9 cellular contexts compared by ENCODE assay signal in genomic region chr3:69791919-69792399, GRCh38. TPM values are rescaled to one million over a fixed set of nuclear protein-coding genes. Genes with fewer than 3 reads are reported as not detected.
DNase-seq lines count a peak whose midpoint lies in the region; ATAC-seq, FAIRE-seq and TF ChIP-seq lines count a peak whose summit lies in the region.
"Had no signal": no experiment of that assay in that cellular context is flagged by ENCODE, and none has a peak within 500 bp of the region (broad histone marks: within the 10 kb centered on the region; RNA-seq: fewer than 3 reads in every experiment).

No MANE protein-coding gene starts in this region.

- H3K9me3 Mint-ChIP-seq in activated T-cell treated with anti-CD3 and anti-CD28 coated beads, Interleukin-2, amount 50 U/mL, for 72 hours, result peaks cover 0 to 6% of the 10 kb centered on the region in 2 donors
- H3K9me3 Mint-ChIP-seq in activated CD4-positive, alpha-beta memory T cell treated with anti-CD3 and anti-CD28 coated beads, Interleukin-2, amount 10 ng/mL, durations not matched to agents 7 days and 5 days, result no peaks in the 10 kb centered on the region

- H3K79me2 ChIP-seq in GM12878 (ENCODE audit: control insufficient read depth, insufficient read depth, low read length), result no peaks in the 10 kb centered on the region

- intact Hi-C loops in GM12878 (cut with micrococcal nuclease; ENCODE audit: unreplicated experiment), result no loop called here
- intact Hi-C loops in aorta (cut with DNase I), result loop anchor here (2.0 to 5.0 kb wide), 2 partner anchors 99 to 100 kb away; no protein-coding TSS in a partner anchor

- H3K4me2 ChIP-seq in GM12878 (ENCODE audit: control insufficient read depth, insufficient read depth), result no peak overlapping the region

- H2AFZ ChIP-seq in GM12878 (ENCODE audit: control insufficient read depth, low read depth, low read length), result no peak overlapping the region

- no peaks in the 10 kb centered on the region for H3K27me3 Mint-ChIP-seq in activated T-cell treated with anti-CD3 and anti-CD28 coated beads, Interleukin-2, amount 50 U/mL, for 72 hours (ENCODE audit: low read depth)
- no peaks in the 10 kb centered on the region for H3K27me3 Mint-ChIP-seq in activated CD4-positive, alpha-beta memory T cell treated with anti-CD3 and anti-CD28 coated beads, Interleukin-2, amount 10 ng/mL, durations not matched to agents 7 days and 5 days

- POLR2A ChIA-PET in GM12878 (lab: Charles Lee), result no interaction called here
- POLR2A ChIA-PET in activated CD4-positive, alpha-beta memory T cell treated with anti-CD3 and anti-CD28 coated beads, Interleukin-2, amount 10 ng/mL, durations not matched to agents 7 days and 5 days (lab: Charles Lee), result no interaction called here

- peak; percentile 73 for FAIRE-seq in GM12878 (lab: Jason Lieb, UNC)

- RAD21 ChIA-PET in GM12878 (lab: Charles Lee; ENCODE audit: unreplicated experiment), result interaction anchor here (1.0 kb wide), 1 partner anchor 120 kb away, joined by 3 read pairs; no protein-coding TSS in a partner anchor

- H3K4me3 ChIP-seq in GM12878, result no peak overlapping the region
- H3K4me3 ChIP-seq in aorta (ENCODE audit: low read length in 2 of 2), result no peak overlapping the region
- H3K4me3 ChIP-seq: coronary artery had no signal

- no peak for DNase-seq in activated T-cell treated with anti-CD3 and anti-CD28 coated beads, Interleukin-2, amount 50 U/mL, for 72 hours
- no peak for DNase-seq in activated T-cell treated with anti-CD3 and anti-CD28 coated beads for 4 hours
- DNase-seq in GM12878 (ENCODE audit: low read depth, low spot score), result no peak
- DNase-seq in aorta, result no peak
- DNase-seq in activated CD4-positive, alpha-beta memory T cell treated with anti-CD3 and anti-CD28 coated beads, Interleukin-2, amount 10 ng/mL, durations not matched to agents 7 days and 5 days, result no peak
- DNase-seq in effector CD8-positive, alpha-beta T cell (lab: John Stamatoyannopoulos, UW), result no peak
- no peak for DNase-seq in NCI-H510A treated with DMSO at 0.1 percent for 48 hours (lab: John Stamatoyannopoulos, UW)

- H3K27ac ChIP-seq in GM12878 (ENCODE audit: control insufficient read depth, insufficient read depth) (no peak overlapping the region), layer of hippocampus (ENCODE audit: low read depth, low read length) (peak overlapping the region; percentile 24), aorta (ENCODE audit: low read depth in 1 of 2, low read length in 2 of 2) (no peak overlapping the region)

- TF ChIP-seq CTCF in GM12878 (IDR thresholded peaks at IDR 0.05 in 2 of 3, conservative IDR thresholded peaks at IDR 0.05 in 1 of 3; ENCODE audit: control insufficient read depth in 2 of 3, extremely low read depth in 1 of 3, insufficient read depth in 1 of 3, low read depth in 3 of 3, low read length in 3 of 3), result peak in 2 of 3 experiments; percentile 7 to 29; a peak in 2 of 6 replicates

- no TSS peak for BruUV-seq in GM12878 (replicated peaks; lab: Mats Ljungman, UMichigan)

- TF ChIP-seq EP300 in GM12878 (IDR thresholded peaks at IDR 0.05; ENCODE audit: borderline replicate concordance in 1 of 2, control insufficient read depth in 1 of 2, low read depth in 2 of 2, low read length in 2 of 2), result no peak

- no peaks in the 10 kb centered on the region for H3K36me3 Mint-ChIP-seq in activated T-cell treated with anti-CD3 and anti-CD28 coated beads, Interleukin-2, amount 50 U/mL, for 72 hours (ENCODE audit: insufficient read depth in 2 of 2)
- no peaks in the 10 kb centered on the region for H3K36me3 Mint-ChIP-seq in activated CD4-positive, alpha-beta memory T cell treated with anti-CD3 and anti-CD28 coated beads, Interleukin-2, amount 10 ng/mL, durations not matched to agents 7 days and 5 days (ENCODE audit: low read depth)

- H3K27me3 ChIP-seq in GM12878 (replicated peaks in 1 of 2; ENCODE audit: control insufficient read depth in 2 of 2, insufficient read depth in 2 of 2, low read length in 1 of 2) (no peaks in the 10 kb centered on the region), layer of hippocampus (ENCODE audit: control insufficient read depth, insufficient read depth, low read length) (no peaks in the 10 kb centered on the region), aorta (ENCODE audit: control insufficient read depth in 1 of 2, insufficient read depth in 2 of 2, low read length in 1 of 2) (no peaks in the 10 kb centered on the region)

- no peaks in the 10 kb centered on the region for H3K4me1 Mint-ChIP-seq in activated T-cell treated with anti-CD3 and anti-CD28 coated beads, Interleukin-2, amount 50 U/mL, for 72 hours (ENCODE audit: low read depth)
- no peaks in the 10 kb centered on the region for H3K4me1 Mint-ChIP-seq in activated CD4-positive, alpha-beta memory T cell treated with anti-CD3 and anti-CD28 coated beads, Interleukin-2, amount 10 ng/mL, durations not matched to agents 7 days and 5 days

- no peak overlapping the region for H3K27ac Mint-ChIP-seq in activated T-cell treated with anti-CD3 and anti-CD28 coated beads, Interleukin-2, amount 50 U/mL, for 72 hours
- H3K27ac Mint-ChIP-seq in activated CD4-positive, alpha-beta memory T cell treated with anti-CD3 and anti-CD28 coated beads, Interleukin-2, amount 10 ng/mL, durations not matched to agents 7 days and 5 days, result no peak overlapping the region

- WGBS in GM12878 (ENCODE audit: insufficient coverage, insufficient replicate concordance, low lambda C conversion rate, missing lambda C conversion rate), result 12% methylated on average over 3 of the region's 3 CpGs
- 32 to 45% methylated on average over 3 of the region's 3 CpGs for WGBS in aorta, 2 donors

- ATAC-seq in activated T-cell treated with anti-CD3 and anti-CD28 coated beads, Interleukin-2, amount 50 U/mL, for 72 hours (replicated peaks in 1 of 2), result peak; percentile 62 to 64
- ATAC-seq in GM12878 (peak; percentile 34), aorta (ENCODE audit: low FRiP score) (peak; percentile 80)

- H3K9me3 ChIP-seq in GM12878 (replicated peaks; ENCODE audit: control insufficient read depth, insufficient read depth, low read length) (no peaks in the 10 kb centered on the region), aorta (ENCODE audit: control insufficient read depth, low read length) (no peaks in the 10 kb centered on the region)

- H4K20me1 ChIP-seq in GM12878 (ENCODE audit: control insufficient read depth, insufficient read depth), result no peaks in the 10 kb centered on the region

- in situ Hi-C loops in GM12878 (cut with MboI), result no loop called here

- H3K36me3 ChIP-seq in GM12878 (ENCODE audit: control insufficient read depth in 2 of 2, insufficient read depth in 2 of 2, low read length in 1 of 2), result no peaks in the 10 kb centered on the region
- H3K36me3 ChIP-seq in aorta (ENCODE audit: control insufficient read depth in 1 of 2, insufficient read depth in 2 of 2, low read length in 1 of 2), result no peaks in the 10 kb centered on the region

- CTCF ChIA-PET in GM12878 (lab: Yijun Ruan, JAX), result interaction anchor here (0.9 to 1.3 kb wide), 2 partner anchors 112 to 120 kb away, joined by 3 to 5 read pairs; no protein-coding TSS in a partner anchor
- CTCF ChIA-PET in activated CD4-positive, alpha-beta memory T cell treated with anti-CD3 and anti-CD28 coated beads, Interleukin-2, amount 10 ng/mL, durations not matched to agents 7 days and 5 days (lab: Charles Lee), result no interaction called here

- SMC1A ChIA-PET in GM12878 (lab: Charles Lee; ENCODE audit: uncharacterized antibody, unreplicated experiment), result interaction anchor here (0.8 to 1.2 kb wide), 2 partner anchors 28 to 101 kb away, joined by 3 to 5 read pairs; no protein-coding TSS in a partner anchor

- no peak for TF ChIP-seq RAD21 in GM12878 (IDR thresholded peaks at IDR 0.05; ENCODE audit: insufficient read depth, low read depth, low read length)

- H3K4me1 ChIP-seq in GM12878 (ENCODE audit: control insufficient read depth, insufficient read depth, low read length) (no peaks in the 10 kb centered on the region), aorta (ENCODE audit: control insufficient read depth in 1 of 2, insufficient read depth in 2 of 2, low read length in 2 of 2) (peaks cover 6% of the 10 kb centered on the region in 2 donors)

- no peak overlapping the region for H3K4me3 Mint-ChIP-seq in activated T-cell treated with anti-CD3 and anti-CD28 coated beads, Interleukin-2, amount 50 U/mL, for 72 hours
- no peak overlapping the region for H3K4me3 Mint-ChIP-seq in activated CD4-positive, alpha-beta memory T cell treated with anti-CD3 and anti-CD28 coated beads, Interleukin-2, amount 10 ng/mL, durations not matched to agents 7 days and 5 days

- no peak for TF ChIP-seq POLR2A in GM12878 (IDR thresholded peaks at IDR 0.05; ENCODE audit: low read depth, low read length)

- no peak overlapping the region for H3K9ac ChIP-seq in GM12878 (ENCODE audit: control insufficient read depth, insufficient read depth, low read length)

RNA-seq across cellular contexts. Expression of gene MITF, which starts 52.7 kb away (rescaled TPM):
- total RNA-seq in activated T-cell treated with anti-CD3 and anti-CD28 coated beads, Interleukin-2, amount 50 U/mL, for 72 hours, result under 1 TPM; 0.32 to 0.46 TPM
- not detected in 2 replicates for total RNA-seq in GM12878 (2013; cell fraction: nucleolus; rRNA removed)
- total RNA-seq in GM12878 (2014; rRNA removed) (under 0.01 TPM in 2 replicates), GM12878 (2014; rRNA removed; fragmentation: Illumina TruSeq; extraction: Trizol) (not detected in 2 replicates), GM12878 (2021) (not detected in 2 replicates), aorta (10 to 100 TPM; 28.4 to 30.5 TPM)
- not detected for polyA plus RNA-seq in GM12878 (2011; ENCODE audit: low read depth)
- polyA plus RNA-seq in GM12878 (2011; rRNA removed) (0.90 and 1.1 TPM in 2 replicates), GM12878 (2014; fragmentation: Illumina TruSeq; extraction: Trizol) (0.06 TPM in 1 of 2 replicates, not detected in the other), GM12878 (2014; fragmentation: Nextera tagmentation; extraction: Ambion mirVana) (under 1 TPM in 1 of 2 experiments, not detected in 1; 0.02 TPM), GM12878 (2014; rRNA removed) (0.04 TPM in 1 of 2 replicates, not detected in the other), GM12878 (2016; fragmentation: Nextera tagmentation; extraction: Ambion mirVana) (under 1 TPM; 0.06 to 0.07 TPM), aorta (1 to 10 TPM; 4.1 to 6.5 TPM)
- polyA plus RNA-seq in GM12878 (2011; cell fraction: cytosol; rRNA removed), result 1.0 and 1.1 TPM in 2 replicates
- 0.52 and 0.64 TPM in 2 replicates for polyA plus RNA-seq in GM12878 (2011; cell fraction: nucleus; rRNA removed)
- not detected in 2 replicates for polyA plus RNA-seq in GM12878 (2012)
- 1.5 and 1.6 TPM in 2 replicates for polyA minus RNA-seq in GM12878 (2011; rRNA and poly(A)+ RNA removed)
- 0.52 and 1.9 TPM in 2 replicates for polyA minus RNA-seq in GM12878 (2011; cell fraction: cytosol; rRNA and poly(A)+ RNA removed)
- polyA minus RNA-seq in GM12878 (2011; cell fraction: nucleus; rRNA and poly(A)+ RNA removed), result 2.5 and 3.3 TPM in 2 replicates
- total RNA-seq in activated CD4-positive, alpha-beta memory T cell treated with anti-CD3 and anti-CD28 coated beads, Interleukin-2, amount 10 ng/mL, durations not matched to agents 7 days and 5 days, result not detected

Comparison
In these comparisons a context has a peak if more than half of its experiments do, and no peak if none do; other contexts are left out.
1. RNA of gene MITF, which starts 52.7 kb away (total RNA-seq): 28.4 to 30.5 TPM in aorta; 0.32 to 0.46 TPM in activated T-cell treated with anti-CD3 and anti-CD28 coated beads, Interleukin-2, amount 50 U/mL, for 72 hours, under 0.01 TPM in GM12878 and not detected in activated CD4-positive, alpha-beta memory T cell treated with anti-CD3 and anti-CD28 coated beads, Interleukin-2, amount 10 ng/mL, durations not matched to agents 7 days and 5 days; every median in the first group is over 10 times any median in the second.
2. Peak in every context shown above with its lines, with median percentiles within 50 percentile points of each other: ATAC-seq.